In the genomic region with DNA sequence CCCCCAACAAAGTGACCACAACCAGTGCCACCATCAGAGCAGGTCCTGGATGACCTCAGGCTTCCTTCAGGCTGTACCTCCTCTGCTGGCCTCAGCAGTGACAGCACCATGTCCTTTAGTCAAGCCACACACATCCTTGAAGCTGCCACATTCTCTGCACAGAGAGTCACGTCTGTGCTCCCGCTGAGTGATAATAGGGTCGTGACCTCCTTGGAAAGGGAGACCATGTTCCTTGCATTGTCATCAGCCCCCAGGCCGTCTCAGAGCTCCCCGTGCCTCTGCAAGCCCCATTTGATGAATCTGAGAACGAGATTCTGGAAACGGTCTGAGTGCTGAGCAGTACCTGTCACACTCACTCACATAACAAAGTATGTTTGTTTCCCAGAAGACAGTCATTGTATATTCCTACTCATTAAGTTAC, we compare ENCODE assay signal across 1 cellular context.
TF ChIP-seq lines count a peak whose summit lies in the region.

No MANE protein-coding gene starts in this region.

TF ChIP-seq in SK-N-SH, 30 proteins besides CTCF, POLR2A, EP300 and RAD21 (continued from another document):
- TF ChIP-seq REST (IDR thresholded peaks at IDR 0.05; ENCODE audit: low read depth, low read length) (no peak), GABPA (IDR thresholded peaks at IDR 0.05; ENCODE audit: low read depth) (no peak), FOSL2 (IDR thresholded peaks at IDR 0.05; ENCODE audit: borderline replicate concordance, low read depth) (no peak)
